Comparison of ENCODE assay signal across 1 cellular context in genomic region chr11:120511116-120511803, GRCh38.
A peak's percentile ranks its signal among the peaks of the same experiment; 100 is the strongest.
TF ChIP-seq lines count a peak whose summit lies in the region.

Gene GRIK4 (plus strand): TSS chr11:120511748. CDS start chr11:120660319, 148,571 bp downstream.

TF ChIP-seq in endothelial cell of umbilical vein, 7 proteins besides CTCF, POLR2A, EP300 and RAD21 (continued from another document):
- TF ChIP-seq POLR2AphosphoS5 (IDR thresholded peaks at IDR 0.05; ENCODE audit: insufficient read depth, low read depth, low read length) = peak; percentile 4
